In the genomic region with DNA sequence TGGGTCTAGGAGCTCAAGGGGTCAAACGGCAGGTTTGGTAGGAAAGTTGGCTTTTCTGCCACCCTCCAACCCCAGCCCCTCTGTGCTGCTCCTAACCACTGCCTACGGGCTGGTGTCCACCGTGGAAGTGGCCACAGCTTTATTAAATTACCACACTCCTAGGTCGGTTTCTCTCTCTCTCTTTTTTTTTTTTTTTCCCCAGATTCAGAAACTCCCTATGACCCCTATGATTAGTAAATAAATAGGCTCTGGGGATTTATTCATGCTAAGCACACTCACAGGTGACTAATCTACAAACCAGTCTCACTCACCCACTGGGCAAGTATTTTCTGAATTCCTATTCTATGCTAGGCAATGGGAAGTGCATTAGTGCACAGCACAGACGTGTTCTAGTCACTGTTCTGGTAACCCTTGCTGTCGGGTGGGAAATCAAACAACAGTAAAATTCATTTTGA, we compare ENCODE assay signal across 1 cellular context.
TF ChIP-seq lines count a peak whose summit lies in the region.

No MANE protein-coding gene starts in this region.

TF ChIP-seq in endothelial cell of umbilical vein, 7 proteins besides CTCF, POLR2A, EP300 and RAD21:
- no peak for TF ChIP-seq MYC (IDR thresholded peaks at IDR 0.05; ENCODE audit: low read depth, low read length)
- peak; percentile 48 for TF ChIP-seq FOS (IDR thresholded peaks at IDR 0.05; ENCODE audit: borderline replicate concordance, insufficient read depth, low read length)
- no peak for TF ChIP-seq GATA2 (IDR thresholded peaks at IDR 0.05; ENCODE audit: insufficient read depth, insufficient read length, low read depth, low read length)
- TF ChIP-seq, protein P1, sequence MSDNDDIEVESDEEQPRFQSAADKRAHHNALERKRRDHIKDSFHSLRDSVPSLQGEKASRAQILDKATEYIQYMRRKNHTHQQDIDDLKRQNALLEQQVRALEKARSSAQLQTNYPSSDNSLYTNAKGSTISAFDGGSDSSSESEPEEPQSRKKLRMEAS (IDR thresholded peaks at IDR 0.05; ENCODE audit: insufficient read depth, insufficient read length): no peak
- peak; percentile 13 for TF ChIP-seq JUN (IDR thresholded peaks at IDR 0.05; ENCODE audit: borderline replicate concordance, insufficient read depth, insufficient read length, low read depth)
- TF ChIP-seq EZH2 (IDR thresholded peaks at IDR 0.05; ENCODE audit: borderline replicate concordance, low read depth, low read length, severe bottlenecking): no peak
- no peak for TF ChIP-seq POLR2AphosphoS5 (IDR thresholded peaks at IDR 0.05; ENCODE audit: insufficient read depth, low read depth, low read length)
